In genomic region chr11:9529333-9529648, GRCh38 we compare ENCODE assay signal across 12 cellular contexts. TPM values are rescaled to one million over a fixed set of nuclear protein-coding genes. Genes with fewer than 3 reads are reported as not detected.
DNase-seq lines count a peak whose midpoint lies in the region; ATAC-seq, FAIRE-seq and TF ChIP-seq lines count a peak whose summit lies in the region.
"Had no signal": no experiment of that assay in that cellular context is flagged by ENCODE, and none has a peak within 500 bp of the region (broad histone marks: within the 10 kb centered on the region; RNA-seq: fewer than 3 reads in every experiment).

No MANE protein-coding gene starts in this region.

- no peaks in the 10 kb centered on the region for H3K27me3 ChIP-seq in heart left ventricle
- no peaks in the 10 kb centered on the region for H3K27me3 ChIP-seq in prostate gland (replicated peaks; ENCODE audit: insufficient read depth)
- no peaks in the 10 kb centered on the region for H3K27me3 ChIP-seq in small intestine (ENCODE audit: control insufficient read depth in 2 of 2, insufficient read depth in 2 of 2, low read length in 2 of 2)
- H3K27me3 ChIP-seq: adrenal gland had no signal

- 65 to 88% (median 67%) methylated on average over 3 of the region's 3 CpGs for WGBS in heart left ventricle, 4 donors
- 42% methylated on average over 2 of the region's 3 CpGs for WGBS in prostate gland
- WGBS in small intestine, 3 donors: 8 to 58% (median 38%) methylated on average over 3 of the region's 3 CpGs

- no peak overlapping the region for H3K4me3 Mint-ChIP-seq in activated T-helper 17 cell treated with anti-CD3 and anti-CD28 coated beads, Interleukin-2, amount 50 U/mL, for 72 hours
- no peak overlapping the region for H3K4me3 Mint-ChIP-seq in activated CD4-positive, alpha-beta T cell treated with anti-CD3 and anti-CD28 coated beads, Interleukin-2, amount 10 ng/mL, durations not matched to agents 24 days and 14 days

- no peak for TF ChIP-seq POLR2A in heart left ventricle (IDR thresholded peaks at IDR 0.05)
- no peak for TF ChIP-seq POLR2A in prostate gland (IDR thresholded peaks at IDR 0.05)

- ATAC-seq in heart left ventricle (peak in 3 of 4 donors; percentile 65 to 67 (median 66)), HG03457 (IDR thresholded peaks at IDR 0.05; ENCODE audit: unreplicated experiment) (no peak)
- no peak for ATAC-seq in activated T-helper 17 cell treated with anti-CD3 and anti-CD28 coated beads, Interleukin-2, amount 50 U/mL, for 72 hours (replicated peaks)

- TF ChIP-seq CTCF in heart left ventricle (IDR thresholded peaks at IDR 0.05) (no peak), prostate gland (IDR thresholded peaks at IDR 0.05) (no peak)

- H3K27me3 Mint-ChIP-seq in activated T-helper 17 cell treated with anti-CD3 and anti-CD28 coated beads, Interleukin-2, amount 50 U/mL, for 72 hours: no peaks in the 10 kb centered on the region
- H3K27me3 Mint-ChIP-seq in activated CD4-positive, alpha-beta T cell treated with anti-CD3 and anti-CD28 coated beads, Interleukin-2, amount 10 ng/mL, durations not matched to agents 24 days and 14 days: no peaks in the 10 kb centered on the region

- H3K9me3 ChIP-seq in SK-N-MC (ENCODE audit: low read depth, low read length): no peaks in the 10 kb centered on the region
- no peaks in the 10 kb centered on the region for H3K9me3 ChIP-seq in heart left ventricle
- H3K9me3 ChIP-seq in prostate gland: no peaks in the 10 kb centered on the region
- H3K9me3 ChIP-seq in small intestine (ENCODE audit: control insufficient read depth, low read depth): no peaks in the 10 kb centered on the region
- H3K9me3 ChIP-seq: adrenal gland, HAP-1 had no signal

- no peak for FAIRE-seq in small intestine (lab: Jason Lieb, UNC)

- no peak overlapping the region for H3K27ac Mint-ChIP-seq in activated T-helper 17 cell treated with anti-CD3 and anti-CD28 coated beads, Interleukin-2, amount 50 U/mL, for 72 hours
- no peak overlapping the region for H3K27ac Mint-ChIP-seq in activated CD4-positive, alpha-beta T cell treated with anti-CD3 and anti-CD28 coated beads, Interleukin-2, amount 10 ng/mL, durations not matched to agents 24 days and 14 days

- H3K27ac ChIP-seq in SK-N-MC: peak overlapping the region; percentile 89
- peak overlapping the region in 1 of 12 donors; percentile 10 for H3K27ac ChIP-seq in heart left ventricle
- H3K27ac ChIP-seq in prostate gland: peak overlapping the region; percentile 75 to 79
- no peak overlapping the region for H3K27ac ChIP-seq in small intestine (ENCODE audit: low read depth in 1 of 2, low read length in 1 of 2)

- H3K9me3 Mint-ChIP-seq in activated T-helper 17 cell treated with anti-CD3 and anti-CD28 coated beads, Interleukin-2, amount 50 U/mL, for 72 hours: no peaks in the 10 kb centered on the region
- no peaks in the 10 kb centered on the region for H3K9me3 Mint-ChIP-seq in activated CD4-positive, alpha-beta T cell treated with anti-CD3 and anti-CD28 coated beads, Interleukin-2, amount 10 ng/mL, durations not matched to agents 24 days and 14 days

- peak overlapping the region; percentile 16 for H3K9ac ChIP-seq in SK-N-MC (ENCODE audit: insufficient read length)

- peak overlapping the region; percentile 76 for H3K4me3 ChIP-seq in SK-N-MC
- H3K4me3 ChIP-seq in heart left ventricle: no peak overlapping the region
- H3K4me3 ChIP-seq in prostate gland: no peak overlapping the region
- no peak overlapping the region for H3K4me3 ChIP-seq in small intestine (ENCODE audit: low read depth in 1 of 2, low read length in 2 of 2)
- H3K4me3 ChIP-seq: adrenal gland, HAP-1 had no signal

- DNase-seq in ELF-1 (ENCODE audit: low read depth, low spot score) (peak; percentile 74), SK-N-MC (ENCODE audit: low read depth, low spot score) (no peak), heart left ventricle (peak in 3 of 5 donors; percentile 32 to 45 (median 45)), prostate gland (ENCODE audit: low spot score) (no peak), small intestine (no peak)
- DNase-seq in activated CD4-positive, alpha-beta T cell treated with anti-CD3 and anti-CD28 coated beads, Interleukin-2, amount 10 ng/mL, durations not matched to agents 24 days and 14 days: no peak
- DNase-seq: activated CD4-positive, alpha-beta T cell treated with anti-CD3 and anti-CD28 coated beads for 1 hour; KG1 had no signal

- H3K4me1 Mint-ChIP-seq in activated T-helper 17 cell treated with anti-CD3 and anti-CD28 coated beads, Interleukin-2, amount 50 U/mL, for 72 hours: no peaks in the 10 kb centered on the region
- no peaks in the 10 kb centered on the region for H3K4me1 Mint-ChIP-seq in activated CD4-positive, alpha-beta T cell treated with anti-CD3 and anti-CD28 coated beads, Interleukin-2, amount 10 ng/mL, durations not matched to agents 24 days and 14 days

- H3K4me1 ChIP-seq in heart left ventricle: peaks cover 0 to 28% (median 11%) of the 10 kb centered on the region in 12 donors
- H3K4me1 ChIP-seq in prostate gland (replicated peaks): peaks cover 30% of the 10 kb centered on the region
- H3K4me1 ChIP-seq in small intestine (ENCODE audit: control insufficient read depth in 2 of 2, insufficient read depth in 1 of 2, low read depth in 1 of 2, low read length in 1 of 2): peaks cover 0 to 3% of the 10 kb centered on the region in 2 donors

- intact Hi-C loops in heart left ventricle (cut with DNase I) (loop anchor here in 2 of 10 donors (5.0 kb wide), 3 partner anchors 33 to 218 kb away; partner anchors contain the start of gene WEE1 (in 1 of the 2)), prostate gland (cut with DNase I) (loop anchor here (5.0 kb wide), 1 partner anchor 38 kb away; no protein-coding TSS in a partner anchor)
- intact Hi-C loops in activated CD4-positive, alpha-beta T cell treated with anti-CD3 and anti-CD28 coated beads, Interleukin-2, amount 10 ng/mL, durations not matched to agents 24 days and 14 days (cut with micrococcal nuclease): no loop called here

- H3K36me3 ChIP-seq in SK-N-MC (ENCODE audit: insufficient read depth, low read length): peaks cover 7% of the 10 kb centered on the region
- peaks cover 0 to 27% (median 19%) of the 10 kb centered on the region in 9 donors for H3K36me3 ChIP-seq in heart left ventricle
- no peaks in the 10 kb centered on the region for H3K36me3 ChIP-seq in prostate gland
- H3K36me3 ChIP-seq in small intestine (ENCODE audit: control insufficient read depth in 2 of 2, insufficient read depth in 2 of 2, low read length in 2 of 2): peaks cover 0 to 2% of the 10 kb centered on the region in 2 donors
- H3K36me3 ChIP-seq: HAP-1 had no signal

- H3K36me3 Mint-ChIP-seq in activated T-helper 17 cell treated with anti-CD3 and anti-CD28 coated beads, Interleukin-2, amount 50 U/mL, for 72 hours (ENCODE audit: low read depth): peaks cover 52% of the 10 kb centered on the region
- peaks cover 23% of the 10 kb centered on the region for H3K36me3 Mint-ChIP-seq in activated CD4-positive, alpha-beta T cell treated with anti-CD3 and anti-CD28 coated beads, Interleukin-2, amount 10 ng/mL, durations not matched to agents 24 days and 14 days (ENCODE audit: low read depth)

RNA-seq across cellular contexts. Expression of gene WEE1, which starts 44.2 kb away (rescaled TPM):
- 10 to 100 TPM; 33.0 to 89.2 (median 68.7) TPM for total RNA-seq in heart left ventricle
- polyA plus RNA-seq in heart left ventricle: 10 to 100 TPM; 14.5 to 49.2 TPM
- 10 to 100 TPM; 31.0 to 33.1 TPM for total RNA-seq in prostate gland
- 10 to 100 TPM; 46.9 to 51.2 TPM for total RNA-seq in activated T-helper 17 cell treated with anti-CD3 and anti-CD28 coated beads, Interleukin-2, amount 50 U/mL, for 72 hours
- total RNA-seq in activated CD4-positive, alpha-beta T cell treated with anti-CD3 and anti-CD28 coated beads, Interleukin-2, amount 10 ng/mL, durations not matched to agents 24 days and 14 days: 55.5 and 57.7 TPM in 2 replicates
- 1 to 10 TPM; 4.6 to 9.7 (median 6.3) TPM for polyA plus RNA-seq in small intestine

Comparison
In these comparisons a context has a peak if more than half of its experiments do, and no peak if none do; other contexts are left out.
1. DNase-seq: peak in ELF-1 (single experiment) and heart left ventricle (3 of 5); none in SK-N-MC (single experiment), prostate gland (single experiment), activated CD4-positive, alpha-beta T cell treated with anti-CD3 and anti-CD28 coated beads, Interleukin-2, amount 10 ng/mL, durations not matched to agents 24 days and 14 days (single experiment) and small intestine (single experiment).
2. H3K27ac ChIP-seq: peak in SK-N-MC (single experiment) and prostate gland (2 of 2); none in small intestine (0 of 2).
3. ATAC-seq: peak in heart left ventricle (3 of 4); none in activated T-helper 17 cell treated with anti-CD3 and anti-CD28 coated beads, Interleukin-2, amount 50 U/mL, for 72 hours (single experiment) and HG03457 (single experiment).